ENCODE assay signal across 15 cellular contexts in genomic region chr20:61537721-61538480, GRCh38.
A peak's percentile ranks its signal among the peaks of the same experiment; 100 is the strongest.
DNase-seq lines count a peak whose midpoint lies in the region; TF ChIP-seq lines count a peak whose summit lies in the region.
"Had no signal": no experiment of that assay in that cellular context is flagged by ENCODE, and none has a peak within 500 bp of the region (broad histone marks: within the 10 kb centered on the region; RNA-seq: fewer than 3 reads in every experiment).

No MANE protein-coding gene starts in this region.

- H3K27me3 ChIP-seq in endodermal cell (ENCODE audit: control insufficient read depth, insufficient read depth, low read length, poor library complexity, severe bottlenecking) (no peaks in the 10 kb centered on the region), neuronal stem cell (ENCODE audit: control insufficient read depth in 3 of 3, insufficient read depth in 3 of 3, low read depth in 1 of 3, low read length in 3 of 3) (no peaks in the 10 kb centered on the region)

- peak overlapping the region; percentile 31 for H3K27ac Mint-ChIP-seq in activated naive CD4-positive, alpha-beta T cell treated with anti-CD3 and anti-CD28 coated beads for 36 hours
- no peak overlapping the region for H3K27ac Mint-ChIP-seq in endodermal cell
- H3K27ac Mint-ChIP-seq in activated CD4-positive, alpha-beta memory T cell treated with anti-CD3 and anti-CD28 coated beads, Interleukin-2, amount 10 ng/mL, durations not matched to agents 7 days and 5 days: no peak overlapping the region
- H3K27ac Mint-ChIP-seq: B cell; CD4-positive, alpha-beta T cell had no signal

- no peaks in the 10 kb centered on the region for H3K36me3 ChIP-seq in endodermal cell (ENCODE audit: control insufficient read depth, insufficient read depth, low read length)
- H3K36me3 ChIP-seq in neuronal stem cell (replicated peaks in 1 of 2; ENCODE audit: control insufficient read depth in 2 of 2, insufficient read depth in 2 of 2, low read length in 2 of 2): no peaks in the 10 kb centered on the region
- H3K36me3 ChIP-seq: HAP-1 had no signal

- no peak overlapping the region for H2BK12ac ChIP-seq in neuronal stem cell (ENCODE audit: low read length)

- no peaks in the 10 kb centered on the region for H3K36me3 Mint-ChIP-seq in activated naive CD4-positive, alpha-beta T cell treated with anti-CD3 and anti-CD28 coated beads for 36 hours (ENCODE audit: low read depth)
- no peaks in the 10 kb centered on the region for H3K36me3 Mint-ChIP-seq in endodermal cell (ENCODE audit: low read depth)
- H3K36me3 Mint-ChIP-seq in activated CD4-positive, alpha-beta memory T cell treated with anti-CD3 and anti-CD28 coated beads, Interleukin-2, amount 10 ng/mL, durations not matched to agents 7 days and 5 days (ENCODE audit: low read depth): no peaks in the 10 kb centered on the region

- TF ChIP-seq CTCF in endodermal cell (conservative IDR thresholded peaks at IDR 0.05): no peak

- no peak overlapping the region for H2AFZ ChIP-seq in neuronal stem cell (ENCODE audit: low read length)
- H2AFZ ChIP-seq: GM23248 had no signal

- DNase-seq in activated naive CD4-positive, alpha-beta T cell treated with anti-CD3 and anti-CD28 coated beads for 36 hours: no peak
- DNase-seq in activated naive CD4-positive, alpha-beta T cell (lab: John Stamatoyannopoulos, UW): no peak
- DNase-seq in endodermal cell (no peak), neuronal stem cell (ENCODE audit: low spot score) (no peak), NCI-H226 (no peak), SIG-M5 treated with dmso at 0.1 percent for 504 hours (lab: John Stamatoyannopoulos, UW; ENCODE audit: unreplicated experiment) (no peak), NCI-H187 (lab: John Stamatoyannopoulos, UW) (no peak)
- DNase-seq in activated CD4-positive, alpha-beta memory T cell treated with anti-CD3 and anti-CD28 coated beads, Interleukin-2, amount 10 ng/mL, durations not matched to agents 7 days and 5 days: no peak
- DNase-seq: 8988T; Caco-2; CD4-positive, alpha-beta T cell; GM23248 had no signal

- H3K4me1 ChIP-seq in endodermal cell (ENCODE audit: control insufficient read depth, insufficient read depth, low read length): no peaks in the 10 kb centered on the region
- peaks cover 4 to 12% of the 10 kb centered on the region in 2 donors for H3K4me1 ChIP-seq in neuronal stem cell (ENCODE audit: control insufficient read depth in 2 of 2, insufficient read depth in 1 of 2, low read depth in 1 of 2, low read length in 2 of 2)
- H3K4me1 ChIP-seq: Caco-2, HAP-1 had no signal

- no peaks in the 10 kb centered on the region for H3K9me3 ChIP-seq in endodermal cell (ENCODE audit: control insufficient read depth, low read length)
- H3K9me3 ChIP-seq in neuronal stem cell (replicated peaks in 1 of 2; ENCODE audit: control insufficient read depth in 2 of 2, insufficient read depth in 1 of 2, low read depth in 1 of 2, low read length in 2 of 2): peaks cover 0 to 2% of the 10 kb centered on the region in 2 donors
- H3K9me3 ChIP-seq: Caco-2, HAP-1 had no signal

- peak overlapping the region; percentile 70 for H2AK5ac ChIP-seq in neuronal stem cell (ENCODE audit: low read depth, low read length)

- peaks cover 2% of the 10 kb centered on the region for H3K79me1 ChIP-seq in neuronal stem cell (ENCODE audit: low read depth, low read length)

- peak overlapping the region; percentile 38 for H3K23ac ChIP-seq in neuronal stem cell (ENCODE audit: low read depth, low read length, poor library complexity)

- WGBS in endodermal cell (ENCODE audit: insufficient coverage in 1 of 2, insufficient read length in 1 of 2), 2 experiments: 89 to 90% methylated on average over 14 to 16 of the region's 16 CpGs
- WGBS in neuronal stem cell (ENCODE audit: extremely low coverage in 2 of 2, insufficient read length in 2 of 2, insufficient replicate concordance in 1 of 2), 2 donors: no CpG with 5 or more reads among the region's 16 CpGs

- H3K9ac ChIP-seq in endodermal cell (ENCODE audit: extremely low read depth, low read length, poor library complexity, severe bottlenecking) (no peak overlapping the region), neuronal stem cell (ENCODE audit: low read depth, low read length, poor library complexity) (no peak overlapping the region)
- H3K9ac ChIP-seq: GM23248 had no signal

- POLR2A ChIA-PET in activated CD4-positive, alpha-beta memory T cell treated with anti-CD3 and anti-CD28 coated beads, Interleukin-2, amount 10 ng/mL, durations not matched to agents 7 days and 5 days (lab: Charles Lee): no interaction called here

- H4K8ac ChIP-seq in neuronal stem cell (ENCODE audit: low read depth, low read length): no peak overlapping the region

- no peaks in the 10 kb centered on the region for H3K9me3 Mint-ChIP-seq in activated naive CD4-positive, alpha-beta T cell treated with anti-CD3 and anti-CD28 coated beads for 36 hours
- no peaks in the 10 kb centered on the region for H3K9me3 Mint-ChIP-seq in endodermal cell
- H3K9me3 Mint-ChIP-seq in activated CD4-positive, alpha-beta memory T cell treated with anti-CD3 and anti-CD28 coated beads, Interleukin-2, amount 10 ng/mL, durations not matched to agents 7 days and 5 days: no peaks in the 10 kb centered on the region
- H3K9me3 Mint-ChIP-seq: CD4-positive, alpha-beta T cell had no signal

- CTCF ChIA-PET in activated naive CD4-positive, alpha-beta T cell treated with anti-CD3 and anti-CD28 coated beads for 36 hours (lab: Charles Lee): no interaction called here
- CTCF ChIA-PET in activated CD4-positive, alpha-beta memory T cell treated with anti-CD3 and anti-CD28 coated beads, Interleukin-2, amount 10 ng/mL, durations not matched to agents 7 days and 5 days (lab: Charles Lee): no interaction called here

- H3K14ac ChIP-seq in neuronal stem cell (ENCODE audit: low read length): no peak overlapping the region

- H3K18ac ChIP-seq in neuronal stem cell (ENCODE audit: low read length): no peak overlapping the region

- H3K27me3 Mint-ChIP-seq in activated naive CD4-positive, alpha-beta T cell treated with anti-CD3 and anti-CD28 coated beads for 36 hours (ENCODE audit: low read depth): no peaks in the 10 kb centered on the region
- H3K27me3 Mint-ChIP-seq in endodermal cell (ENCODE audit: insufficient read depth): peaks cover 29% of the 10 kb centered on the region
- H3K27me3 Mint-ChIP-seq in activated CD4-positive, alpha-beta memory T cell treated with anti-CD3 and anti-CD28 coated beads, Interleukin-2, amount 10 ng/mL, durations not matched to agents 7 days and 5 days: no peaks in the 10 kb centered on the region
- H3K27me3 Mint-ChIP-seq: B cell; CD4-positive, alpha-beta T cell had no signal

- no peaks in the 10 kb centered on the region for H3K4me1 Mint-ChIP-seq in activated naive CD4-positive, alpha-beta T cell treated with anti-CD3 and anti-CD28 coated beads for 36 hours (ENCODE audit: low read depth)
- H3K4me1 Mint-ChIP-seq in endodermal cell: no peaks in the 10 kb centered on the region
- H3K4me1 Mint-ChIP-seq in activated CD4-positive, alpha-beta memory T cell treated with anti-CD3 and anti-CD28 coated beads, Interleukin-2, amount 10 ng/mL, durations not matched to agents 7 days and 5 days: no peaks in the 10 kb centered on the region
- H3K4me1 Mint-ChIP-seq: B cell had no signal

- H2BK120ac ChIP-seq in neuronal stem cell (ENCODE audit: low read depth, low read length): no peak overlapping the region

- H3K4me3 ChIP-seq in endodermal cell (ENCODE audit: low read length) (no peak overlapping the region), neuronal stem cell (ENCODE audit: low read length in 2 of 2) (no peak overlapping the region)
- H3K4me3 ChIP-seq: GM23248, HAP-1 had no signal

- H3K27ac ChIP-seq in endodermal cell (ENCODE audit: low read depth, low read length): peak overlapping the region; percentile 1
- H3K27ac ChIP-seq in neuronal stem cell (replicated peaks; ENCODE audit: low read length): no peak overlapping the region
- H3K27ac ChIP-seq: C4-2B, GM23248 had no signal

- no peak overlapping the region for H2BK15ac ChIP-seq in neuronal stem cell (ENCODE audit: low read length)

- no peak overlapping the region for H3K4ac ChIP-seq in neuronal stem cell (ENCODE audit: low read length)

- H4K91ac ChIP-seq in neuronal stem cell (ENCODE audit: low read depth, low read length, poor library complexity): no peak overlapping the region

- intact Hi-C loops in activated naive CD4-positive, alpha-beta T cell treated with anti-CD3 and anti-CD28 coated beads for 36 hours (cut with micrococcal nuclease): no loop called here

- peak overlapping the region; percentile 76 for H2BK5ac ChIP-seq in neuronal stem cell (ENCODE audit: low read length)

- no peak overlapping the region for H3K4me2 ChIP-seq in neuronal stem cell (ENCODE audit: insufficient read depth, low read length, poor library complexity, severe bottlenecking)

- H3K4me3 Mint-ChIP-seq in activated naive CD4-positive, alpha-beta T cell treated with anti-CD3 and anti-CD28 coated beads for 36 hours: no peak overlapping the region
- H3K4me3 Mint-ChIP-seq in endodermal cell: no peak overlapping the region
- H3K4me3 Mint-ChIP-seq in activated CD4-positive, alpha-beta memory T cell treated with anti-CD3 and anti-CD28 coated beads, Interleukin-2, amount 10 ng/mL, durations not matched to agents 7 days and 5 days: no peak overlapping the region
- H3K4me3 Mint-ChIP-seq: B cell; CD4-positive, alpha-beta T cell had no signal
